ENCODE assay signal across 11 cellular contexts in the genomic region with DNA sequence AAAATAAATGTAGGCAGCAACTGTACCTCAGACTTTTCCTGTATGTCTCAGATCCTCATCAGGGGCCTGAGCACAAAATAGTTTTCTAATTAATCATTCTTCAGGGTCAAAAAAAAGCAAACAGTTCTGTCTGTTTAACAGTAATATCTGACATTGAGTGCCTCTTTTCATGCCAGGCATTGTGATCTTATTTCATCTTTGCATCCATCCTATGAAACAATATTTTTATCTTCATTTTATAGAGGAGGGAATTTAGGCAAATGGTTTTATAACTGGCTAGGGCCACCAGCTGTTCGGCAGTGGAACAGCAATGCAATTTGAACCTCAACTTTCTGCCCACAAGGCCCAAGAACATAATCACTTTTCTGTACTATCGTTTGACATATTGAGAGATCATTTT.
DNase-seq lines count a peak whose midpoint lies in the region; ATAC-seq and TF ChIP-seq lines count a peak whose summit lies in the region.
"Had no signal": no experiment of that assay in that cellular context is flagged by ENCODE, and none has a peak within 500 bp of the region (broad histone marks: within the 10 kb centered on the region; RNA-seq: fewer than 3 reads in every experiment).

No MANE protein-coding gene starts in this region.

- in situ Hi-C loops in HAP-1 (cut with MboI; ENCODE audit: low sequenced_read_pairs): no loop called here

- ATAC-seq in GM19452 (IDR thresholded peaks at IDR 0.05; ENCODE audit: unreplicated experiment): no peak
- ATAC-seq: gastrocnemius medialis; naive thymus-derived CD4-positive, alpha-beta T cell had no signal

- H3K4me1 Mint-ChIP-seq in chondrocyte (ENCODE audit: low read depth): peaks cover 26% of the 10 kb centered on the region

- H3K27me3 Mint-ChIP-seq in chondrocyte (ENCODE audit: low read depth): no peaks in the 10 kb centered on the region
- H3K27me3 Mint-ChIP-seq: naive thymus-derived CD4-positive, alpha-beta T cell had no signal

- no peak overlapping the region for H3K4me3 Mint-ChIP-seq in chondrocyte (ENCODE audit: unreplicated experiment)
- H3K4me3 Mint-ChIP-seq: naive thymus-derived CD4-positive, alpha-beta T cell had no signal

- peaks cover 9% of the 10 kb centered on the region for H3K36me3 Mint-ChIP-seq in chondrocyte (ENCODE audit: low read depth)

- H3K4me1 ChIP-seq in HAP-1: no peaks in the 10 kb centered on the region

- no peaks in the 10 kb centered on the region for H3K36me3 ChIP-seq in HAP-1 (replicated peaks)
- H3K36me3 ChIP-seq: gastrocnemius medialis had no signal

- no peak overlapping the region for H3K4me3 ChIP-seq in HAP-1
- H3K4me3 ChIP-seq: gastrocnemius medialis had no signal

- DNase-seq in GM03348 (ENCODE audit: low spot score) (peak; percentile 32), chondrocyte (ENCODE audit: low spot score) (no peak), midbrain (lab: John Stamatoyannopoulos, UW) (peak; percentile 6), NCI-H2227 (lab: John Stamatoyannopoulos, UW; ENCODE audit: unreplicated experiment) (no peak), NCI-H748 treated with DMSO at 0.1 percent for 48 hours (lab: John Stamatoyannopoulos, UW) (no peak), HAP-1 (ENCODE audit: low spot score in 2 of 2) (no peak)
- DNase-seq: activated naive CD4-positive, alpha-beta T cell; gastrocnemius medialis; naive thymus-derived CD4-positive, alpha-beta T cell had no signal

- H3K9me3 ChIP-seq in HAP-1: no peaks in the 10 kb centered on the region
- H3K9me3 ChIP-seq: gastrocnemius medialis had no signal

- H3K9me3 Mint-ChIP-seq in chondrocyte (ENCODE audit: low read depth): peaks cover 11% of the 10 kb centered on the region
- H3K9me3 Mint-ChIP-seq: naive thymus-derived CD4-positive, alpha-beta T cell had no signal

- H3K27ac Mint-ChIP-seq in chondrocyte (ENCODE audit: unreplicated experiment): no peak overlapping the region

- no peaks in the 10 kb centered on the region for H3K27me3 ChIP-seq in HAP-1 (ENCODE audit: low read depth)
- H3K27me3 ChIP-seq: gastrocnemius medialis had no signal

- TF ChIP-seq CTCF in LNCAP (IDR thresholded peaks at IDR 0.05): peak; percentile 48
- peak; percentile 77 for TF ChIP-seq CTCF in chondrocyte (IDR thresholded peaks at IDR 0.05)

Comparison
In these comparisons a context has a peak if more than half of its experiments do, and no peak if none do; other contexts are left out.
1. DNase-seq: peak in GM03348 (single experiment) and midbrain (single experiment); none in chondrocyte (single experiment), NCI-H2227 (single experiment), NCI-H748 treated with DMSO at 0.1 percent for 48 hours (single experiment) and HAP-1 (0 of 2).